Comparison of ENCODE assay signal across 8 cellular contexts in genomic region chr6:157380458-157380778, GRCh38. TPM values are rescaled to one million over a fixed set of nuclear protein-coding genes. Genes with fewer than 3 reads are reported as not detected.
DNase-seq lines count a peak whose midpoint lies in the region; ATAC-seq, FAIRE-seq and TF ChIP-seq lines count a peak whose summit lies in the region.

No MANE protein-coding gene starts in this region.

- peak overlapping the region; percentile 26 to 86 for H3K9ac ChIP-seq in kidney (ENCODE audit: low read length in 2 of 2)
- H3K9ac ChIP-seq in subcutaneous abdominal adipose tissue (ENCODE audit: low read length in 5 of 5), result peak overlapping the region in 4 of 5 donors; percentile 81 to 90 (median 86)

- no peaks in the 10 kb centered on the region for H3K9me3 Mint-ChIP-seq in activated naive CD4-positive, alpha-beta T cell treated with anti-CD3 and anti-CD28 coated beads, Interleukin-2, amount 50 U/mL, for 24 hours
- no peaks in the 10 kb centered on the region for H3K9me3 Mint-ChIP-seq in activated naive CD8-positive, alpha-beta T cell treated with anti-CD3 and anti-CD28 coated beads, Interleukin-2, amount 50 U/mL, for 24 hours

- peak; percentile 4 for ATAC-seq in HG03342 (IDR thresholded peaks at IDR 0.05; ENCODE audit: unreplicated experiment)
- peak; percentile 0 for ATAC-seq in activated naive CD8-positive, alpha-beta T cell treated with anti-CD3 and anti-CD28 coated beads, Interleukin-2, amount 50 U/mL, for 24 hours

- H3K27ac ChIP-seq in kidney (ENCODE audit: low read depth in 2 of 2, low read length in 2 of 2) (peak overlapping the region; percentile 85 to 91), subcutaneous abdominal adipose tissue (ENCODE audit: low read depth, low read length) (peak overlapping the region; percentile 77)

- peaks cover 2% of the 10 kb centered on the region for H3K36me3 Mint-ChIP-seq in activated naive CD4-positive, alpha-beta T cell treated with anti-CD3 and anti-CD28 coated beads, Interleukin-2, amount 50 U/mL, for 24 hours
- H3K36me3 Mint-ChIP-seq in activated naive CD8-positive, alpha-beta T cell treated with anti-CD3 and anti-CD28 coated beads, Interleukin-2, amount 50 U/mL, for 24 hours (ENCODE audit: low read depth), result peaks cover 10% of the 10 kb centered on the region

- H3K4me1 ChIP-seq in kidney (ENCODE audit: control insufficient read depth in 1 of 2, insufficient read depth in 1 of 2, low read depth in 1 of 2, low read length in 2 of 2), result peaks cover 3 to 12% of the 10 kb centered on the region in 2 donors
- H3K4me1 ChIP-seq in subcutaneous abdominal adipose tissue (ENCODE audit: control insufficient read depth in 5 of 5, insufficient read depth in 5 of 5, low read length in 5 of 5), result peaks cover 5 to 22% (median 18%) of the 10 kb centered on the region in 5 donors

- H3K27ac Mint-ChIP-seq in activated naive CD4-positive, alpha-beta T cell treated with anti-CD3 and anti-CD28 coated beads, Interleukin-2, amount 50 U/mL, for 24 hours, result no peak overlapping the region
- peak overlapping the region; percentile 57 for H3K27ac Mint-ChIP-seq in activated naive CD8-positive, alpha-beta T cell treated with anti-CD3 and anti-CD28 coated beads, Interleukin-2, amount 50 U/mL, for 24 hours

- H3K4me3 ChIP-seq in kidney (ENCODE audit: low read length in 2 of 2), result peak overlapping the region; percentile 78 to 86
- H3K4me3 ChIP-seq in subcutaneous abdominal adipose tissue (ENCODE audit: low read depth in 1 of 5, low read length in 5 of 5), result peak overlapping the region; percentile 64 to 95 (median 88)

- intact Hi-C loops in kidney (cut with DNase I), result no loop called here

- peaks cover 4% of the 10 kb centered on the region for H3K27me3 Mint-ChIP-seq in activated naive CD4-positive, alpha-beta T cell treated with anti-CD3 and anti-CD28 coated beads, Interleukin-2, amount 50 U/mL, for 24 hours
- peaks cover 12% of the 10 kb centered on the region for H3K27me3 Mint-ChIP-seq in activated naive CD8-positive, alpha-beta T cell treated with anti-CD3 and anti-CD28 coated beads, Interleukin-2, amount 50 U/mL, for 24 hours

- peak overlapping the region; percentile 86 for H3K4me3 Mint-ChIP-seq in activated naive CD4-positive, alpha-beta T cell treated with anti-CD3 and anti-CD28 coated beads, Interleukin-2, amount 50 U/mL, for 24 hours
- peak overlapping the region; percentile 80 for H3K4me3 Mint-ChIP-seq in activated naive CD8-positive, alpha-beta T cell treated with anti-CD3 and anti-CD28 coated beads, Interleukin-2, amount 50 U/mL, for 24 hours

- FAIRE-seq in kidney (lab: Jason Lieb, UNC), result no peak

- peaks cover 34% of the 10 kb centered on the region for H3K4me1 Mint-ChIP-seq in activated naive CD4-positive, alpha-beta T cell treated with anti-CD3 and anti-CD28 coated beads, Interleukin-2, amount 50 U/mL, for 24 hours
- peaks cover 46% of the 10 kb centered on the region for H3K4me1 Mint-ChIP-seq in activated naive CD8-positive, alpha-beta T cell treated with anti-CD3 and anti-CD28 coated beads, Interleukin-2, amount 50 U/mL, for 24 hours

- no peak for TF ChIP-seq CTCF in kidney (IDR thresholded peaks at IDR 0.05; ENCODE audit: borderline replicate concordance, extremely low read depth, insufficient read depth)

- peaks cover 0 to 9% (median 0%) of the 10 kb centered on the region in 5 donors for H3K27me3 ChIP-seq in subcutaneous abdominal adipose tissue (ENCODE audit: control insufficient read depth in 5 of 5, insufficient read depth in 4 of 5, low read length in 5 of 5)

- H3K36me3 ChIP-seq in kidney (ENCODE audit: control insufficient read depth in 1 of 2, insufficient read depth in 2 of 2, low read length in 2 of 2), result no peaks in the 10 kb centered on the region
- H3K36me3 ChIP-seq in subcutaneous abdominal adipose tissue (ENCODE audit: control insufficient read depth in 5 of 5, insufficient read depth in 5 of 5, low read length in 5 of 5), result no peaks in the 10 kb centered on the region

- DNase-seq in activated naive CD4-positive, alpha-beta T cell treated with anti-CD3 and anti-CD28 coated beads, Interleukin-2, amount 50 U/mL, for 16 hours, result no peak
- DNase-seq in activated naive CD8-positive, alpha-beta T cell treated with anti-CD3 and anti-CD28 coated beads, Interleukin-2, amount 50 U/mL, for 24 hours, result no peak
- DNase-seq in kidney (no peak), kidney tubule cell (ENCODE audit: low spot score) (no peak), hippocampal formation (lab: John Stamatoyannopoulos, UW) (no peak)

- H3K9me3 ChIP-seq in kidney (ENCODE audit: control insufficient read depth in 1 of 2, low read length in 2 of 2) (no peaks in the 10 kb centered on the region), subcutaneous abdominal adipose tissue (ENCODE audit: control insufficient read depth in 5 of 5, low read length in 5 of 5) (no peaks in the 10 kb centered on the region)

RNA-seq across cellular contexts. Expression of gene ZDHHC14, which starts 0.6 kb away (rescaled TPM):
- 26.7 TPM for total RNA-seq in kidney
- polyA plus RNA-seq in kidney (ENCODE audit: insufficient read depth, low read depth, low replicate concordance), result 13.5 TPM

RNA-seq across cellular contexts. Expression of gene TMEM242, which starts 57.1 kb away (rescaled TPM):
- 14.2 TPM for total RNA-seq in kidney
- polyA plus RNA-seq in kidney (ENCODE audit: insufficient read depth, low read depth, low replicate concordance), result 14.3 TPM
